Comparison of ENCODE assay signal across 11 cellular contexts in the genomic region with DNA sequence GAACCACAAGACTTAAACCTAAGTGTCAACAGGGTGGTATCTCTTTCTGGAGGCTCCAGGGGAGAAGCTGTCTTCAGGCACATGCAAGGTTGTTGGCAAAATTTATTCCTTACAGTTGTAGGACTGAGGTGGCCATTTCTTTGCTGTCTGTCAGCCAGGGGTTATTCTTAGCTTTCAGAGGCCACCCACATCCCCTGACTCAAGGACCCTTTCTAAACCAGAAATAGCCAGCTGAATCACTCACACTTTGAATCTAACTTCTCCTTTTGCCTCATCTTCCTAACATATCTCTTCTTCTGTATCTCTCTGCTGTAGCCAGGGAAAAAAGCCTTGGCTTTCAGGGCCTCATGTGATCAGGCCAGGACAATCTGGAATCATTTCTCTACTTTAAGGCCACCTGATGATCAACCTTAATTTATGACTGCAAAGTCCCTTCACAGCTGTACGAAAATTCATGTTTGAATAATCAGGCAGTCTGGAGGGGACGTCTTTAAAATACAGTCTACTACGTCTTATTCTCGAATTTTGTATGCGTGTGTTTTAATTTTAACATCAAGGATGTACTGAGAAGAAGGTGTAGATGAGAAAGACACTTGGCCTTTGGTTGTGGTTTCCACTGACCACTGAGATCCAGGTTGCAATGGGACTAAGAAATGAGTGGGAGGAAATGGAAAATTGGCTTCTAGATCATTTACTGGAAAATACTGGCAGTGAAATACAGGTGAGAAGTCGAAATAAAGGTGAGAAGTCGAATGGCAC.
DNase-seq lines count a peak whose midpoint lies in the region; ATAC-seq and TF ChIP-seq lines count a peak whose summit lies in the region.
"Had no signal": no experiment of that assay in that cellular context is flagged by ENCODE, and none has a peak within 500 bp of the region (broad histone marks: within the 10 kb centered on the region; RNA-seq: fewer than 3 reads in every experiment).

No MANE protein-coding gene starts in this region.

- in situ Hi-C loops in brain microvascular endothelial cell (cut with HindIII; ENCODE audit: low pct_ligation_motif_present, low sequenced_read_pairs) = no loop called here

- no peak for TF ChIP-seq CTCF in brain microvascular endothelial cell (IDR thresholded peaks at IDR 0.05; ENCODE audit: low read depth, low read length, missing control alignments)

- DNase-seq in stimulated activated CD4-positive, alpha-beta T cell treated with anti-CD3 and anti-CD28 coated beads, Interleukin-4, amount 100 ng/mL, for 24 hours = peak; percentile 59
- no peak for DNase-seq in stimulated activated CD4-positive, alpha-beta T cell treated with anti-CD3 and anti-CD28 coated beads, Interleukin-1b, Interleukin-23, amount 100 ng/mL, for 48 hours
- DNase-seq in activated CD8-positive, alpha-beta T cell treated with anti-CD3 and anti-CD28 coated beads, Interleukin-2, amount 10 ng/mL, durations not matched to agents 7 days and 5 days = no peak
- DNase-seq in brain microvascular endothelial cell (no peak), DMS114 treated with DMSO at 0.1 percent for 48 hours (lab: John Stamatoyannopoulos, UW; ENCODE audit: unreplicated experiment) (no peak), NCI-H345 treated with DMSO at 0.1 percent for 48 hours (lab: John Stamatoyannopoulos, UW; ENCODE audit: unreplicated experiment) (no peak), NCI-H526 treated with DMSO at 0.1 percent for 48 hours (lab: John Stamatoyannopoulos, UW) (no peak)
- DNase-seq: NCI-H2081 had no signal

- H3K36me3 ChIP-seq in brain microvascular endothelial cell (replicated peaks) = no peaks in the 10 kb centered on the region
- H3K36me3 ChIP-seq: vagina had no signal

- no peaks in the 10 kb centered on the region for H3K9me3 Mint-ChIP-seq in activated CD8-positive, alpha-beta T cell treated with anti-CD3 and anti-CD28 coated beads, Interleukin-2, amount 10 ng/mL, durations not matched to agents 7 days and 5 days (ENCODE audit: insufficient read depth)

- CTCF ChIA-PET in activated CD8-positive, alpha-beta T cell treated with anti-CD3 and anti-CD28 coated beads, Interleukin-2, amount 10 ng/mL, durations not matched to agents 7 days and 5 days (lab: Charles Lee) = interaction anchor here (0.6 to 2.3 kb wide), 8 partner anchors 8 to 57 kb away, joined by 3 to 10 read pairs (median 3); no protein-coding TSS in a partner anchor

- no peak overlapping the region for H3K27ac ChIP-seq in brain microvascular endothelial cell
- H3K27ac ChIP-seq: vagina had no signal

- peaks cover 67% of the 10 kb centered on the region for H3K36me3 Mint-ChIP-seq in activated CD8-positive, alpha-beta T cell treated with anti-CD3 and anti-CD28 coated beads, Interleukin-2, amount 10 ng/mL, durations not matched to agents 7 days and 5 days (ENCODE audit: low read depth)
- H3K36me3 Mint-ChIP-seq: mesothelial cell of epicardium had no signal

- H3K27ac Mint-ChIP-seq in activated CD8-positive, alpha-beta T cell treated with anti-CD3 and anti-CD28 coated beads, Interleukin-2, amount 10 ng/mL, durations not matched to agents 7 days and 5 days = peak overlapping the region; percentile 81
- H3K27ac Mint-ChIP-seq: mesothelial cell of epicardium had no signal

- peak overlapping the region; percentile 28 for H3K4me3 Mint-ChIP-seq in activated CD8-positive, alpha-beta T cell treated with anti-CD3 and anti-CD28 coated beads, Interleukin-2, amount 10 ng/mL, durations not matched to agents 7 days and 5 days
- H3K4me3 Mint-ChIP-seq: mesothelial cell of epicardium had no signal

- no peaks in the 10 kb centered on the region for H3K27me3 Mint-ChIP-seq in activated CD8-positive, alpha-beta T cell treated with anti-CD3 and anti-CD28 coated beads, Interleukin-2, amount 10 ng/mL, durations not matched to agents 7 days and 5 days (ENCODE audit: low read depth)

- H3K27me3 ChIP-seq in brain microvascular endothelial cell (replicated peaks) = no peaks in the 10 kb centered on the region
- H3K27me3 ChIP-seq: vagina had no signal

- POLR2A ChIA-PET in activated CD8-positive, alpha-beta T cell treated with anti-CD3 and anti-CD28 coated beads, Interleukin-2, amount 10 ng/mL, durations not matched to agents 7 days and 5 days (lab: Charles Lee) = interaction anchor here (1.2 to 2.4 kb wide), 5 partner anchors 9 to 87 kb away, joined by 3 to 10 read pairs (median 6); no protein-coding TSS in a partner anchor

- peak; percentile 14 for ATAC-seq in HG03175 (IDR thresholded peaks at IDR 0.05; ENCODE audit: unreplicated experiment)
- ATAC-seq in activated CD8-positive, alpha-beta T cell treated with anti-CD3 and anti-CD28 coated beads, Interleukin-2, amount 10 ng/mL, durations not matched to agents 7 days and 5 days = no peak

- no peak overlapping the region for H3K4me3 ChIP-seq in brain microvascular endothelial cell (ENCODE audit: low read depth, low read length)
- H3K4me3 ChIP-seq: vagina had no signal

- peaks cover 86% of the 10 kb centered on the region for H3K4me1 Mint-ChIP-seq in activated CD8-positive, alpha-beta T cell treated with anti-CD3 and anti-CD28 coated beads, Interleukin-2, amount 10 ng/mL, durations not matched to agents 7 days and 5 days (ENCODE audit: low read depth)
- H3K4me1 Mint-ChIP-seq: mesothelial cell of epicardium had no signal
